ENCODE assay signal across 1 cellular context in genomic region chr6:105510746-105511145, GRCh38.
TF ChIP-seq lines count a peak whose summit lies in the region.

No MANE protein-coding gene starts in this region.

TF ChIP-seq in GM23338, 12 proteins besides CTCF, POLR2A, EP300 and RAD21:
- no peak for TF ChIP-seq ZNF462 (CRISPR knock-in tag; IDR thresholded peaks at IDR 0.05)
- TF ChIP-seq EZH2 (IDR thresholded peaks at IDR 0.05; ENCODE audit: low read depth, unreplicated experiment), result no peak
- no peak for TF ChIP-seq ZNF114 (CRISPR knock-in tag; IDR thresholded peaks at IDR 0.05)
- no peak for TF ChIP-seq STAT1 (IDR thresholded peaks at IDR 0.05; ENCODE audit: unreplicated experiment)
- TF ChIP-seq CREB1 (CRISPR knock-in tag; IDR thresholded peaks at IDR 0.05; ENCODE audit: low read depth), result no peak
- no peak for TF ChIP-seq REST (IDR thresholded peaks at IDR 0.05; ENCODE audit: unreplicated experiment)
- TF ChIP-seq JUNB (IDR thresholded peaks at IDR 0.05; ENCODE audit: unreplicated experiment), result no peak
- TF ChIP-seq ETS1 (IDR thresholded peaks at IDR 0.05), result no peak
- no peak for TF ChIP-seq NANOG (IDR thresholded peaks at IDR 0.05; ENCODE audit: borderline replicate concordance)
- TF ChIP-seq POLR2AphosphoS5 (IDR thresholded peaks at IDR 0.05; ENCODE audit: low read depth), result no peak
